In genomic region chr12:57717131-57717530, GRCh38 we compare ENCODE assay signal across 25 cellular contexts. TPM values are rescaled to one million over a fixed set of nuclear protein-coding genes. Genes with fewer than 3 reads are reported as not detected.
DNase-seq lines count a peak whose midpoint lies in the region; ATAC-seq, FAIRE-seq and TF ChIP-seq lines count a peak whose summit lies in the region.
"Had no signal": no experiment of that assay in that cellular context is flagged by ENCODE, and none has a peak within 500 bp of the region (broad histone marks: within the 10 kb centered on the region; RNA-seq: fewer than 3 reads in every experiment).

No MANE protein-coding gene starts in this region.

- no peaks in the 10 kb centered on the region for H3K4me1 Mint-ChIP-seq in activated CD4-positive, alpha-beta T cell treated with anti-CD3 and anti-CD28 coated beads, Interleukin-2, amount 10 ng/mL, durations not matched to agents 7 days and 5 days
- H3K4me1 Mint-ChIP-seq in activated CD4-positive, alpha-beta T cell treated with anti-CD3 and anti-CD28 coated beads, Interleukin-2, amount 10 ng/mL, durations not matched to agents 24 days and 14 days: no peaks in the 10 kb centered on the region
- H3K4me1 Mint-ChIP-seq in stimulated activated effector memory CD8-positive, alpha-beta T cell treated with anti-CD3 and anti-CD28 coated beads, Interleukin-12 subunit alpha, Interleukin-12 subunit beta, amount 100 ng/mL, for 72 hours: peaks cover 12% of the 10 kb centered on the region
- H3K4me1 Mint-ChIP-seq: CD14-positive monocyte had no signal

- H3K4me1 ChIP-seq in esophagus muscularis mucosa: no peaks in the 10 kb centered on the region
- H3K4me1 ChIP-seq: BE2C; BLaER1 treated with 17β-estradiol and CSF1 and Interleukin-3, amounts not matched to agents 10 nM and 100 nM had no signal

- H3K4me3 ChIP-seq in esophagus muscularis mucosa: no peak overlapping the region
- H3K4me3 ChIP-seq: BLaER1 treated with 17β-estradiol and CSF1 and Interleukin-3, amounts not matched to agents 10 nM and 100 nM; GM12878; GM23248 had no signal

- no peak overlapping the region for H3K4me3 Mint-ChIP-seq in activated CD4-positive, alpha-beta T cell treated with anti-CD3 and anti-CD28 coated beads, Interleukin-2, amount 10 ng/mL, durations not matched to agents 7 days and 5 days
- H3K4me3 Mint-ChIP-seq in activated CD4-positive, alpha-beta T cell treated with anti-CD3 and anti-CD28 coated beads, Interleukin-2, amount 10 ng/mL, durations not matched to agents 24 days and 14 days: no peak overlapping the region
- no peak overlapping the region for H3K4me3 Mint-ChIP-seq in stimulated activated effector memory CD8-positive, alpha-beta T cell treated with anti-CD3 and anti-CD28 coated beads, Interleukin-12 subunit alpha, Interleukin-12 subunit beta, amount 100 ng/mL, for 72 hours
- H3K4me3 Mint-ChIP-seq: CD14-positive monocyte; CD4-positive, alpha-beta T cell; CD8-positive, alpha-beta memory T cell had no signal

- H3K9me3 ChIP-seq in esophagus muscularis mucosa: no peaks in the 10 kb centered on the region
- H3K9me3 ChIP-seq: BE2C had no signal

- peaks cover 47% of the 10 kb centered on the region for H3K36me3 Mint-ChIP-seq in activated CD4-positive, alpha-beta T cell treated with anti-CD3 and anti-CD28 coated beads, Interleukin-2, amount 10 ng/mL, durations not matched to agents 7 days and 5 days (ENCODE audit: low read depth)
- H3K36me3 Mint-ChIP-seq in activated CD4-positive, alpha-beta T cell treated with anti-CD3 and anti-CD28 coated beads, Interleukin-2, amount 10 ng/mL, durations not matched to agents 24 days and 14 days (ENCODE audit: low read depth): peaks cover 47% of the 10 kb centered on the region
- peaks cover 91% of the 10 kb centered on the region for H3K36me3 Mint-ChIP-seq in stimulated activated effector memory CD8-positive, alpha-beta T cell treated with anti-CD3 and anti-CD28 coated beads, Interleukin-12 subunit alpha, Interleukin-12 subunit beta, amount 100 ng/mL, for 72 hours

- peak; percentile 4 for DNase-seq in activated CD4-positive, alpha-beta T cell treated with anti-CD3 and anti-CD28 coated beads, Interleukin-2, amount 10 ng/mL, durations not matched to agents 7 days and 5 days
- no peak for DNase-seq in activated CD4-positive, alpha-beta T cell treated with anti-CD3 and anti-CD28 coated beads, Interleukin-2, amount 10 ng/mL, durations not matched to agents 24 days and 14 days
- peak; percentile 1 for DNase-seq in Ammon's horn (ENCODE audit: low spot score)
- peak; percentile 42 for DNase-seq in esophagus muscularis mucosa (ENCODE audit: extremely low spot score)
- DNase-seq in stimulated activated effector memory CD8-positive, alpha-beta T cell treated with anti-CD3 and anti-CD28 coated beads, Interleukin-12 subunit alpha, Interleukin-12 subunit beta, amount 100 ng/mL, for 72 hours (ENCODE audit: low spot score in 2 of 2): no peak
- no peak for DNase-seq in GM12892 (ENCODE audit: insufficient read length)
- DNase-seq in NCI-H2171 treated with DMSO at 0.1 percent for 48 hours (lab: John Stamatoyannopoulos, UW): no peak
- DNase-seq in substantia nigra (lab: John Stamatoyannopoulos, UW): no peak
- DNase-seq: BE2C; CD4-positive, alpha-beta T cell; CD8-positive, alpha-beta memory T cell; DMS 273 treated with DMSO at 0.1 percent for 48 hours; DMS79; EL; GDM1; GM23248; H7; HCEC 1CT had no signal

- H3K9me3 Mint-ChIP-seq in activated CD4-positive, alpha-beta T cell treated with anti-CD3 and anti-CD28 coated beads, Interleukin-2, amount 10 ng/mL, durations not matched to agents 7 days and 5 days: no peaks in the 10 kb centered on the region
- no peaks in the 10 kb centered on the region for H3K9me3 Mint-ChIP-seq in activated CD4-positive, alpha-beta T cell treated with anti-CD3 and anti-CD28 coated beads, Interleukin-2, amount 10 ng/mL, durations not matched to agents 24 days and 14 days
- no peaks in the 10 kb centered on the region for H3K9me3 Mint-ChIP-seq in stimulated activated effector memory CD8-positive, alpha-beta T cell treated with anti-CD3 and anti-CD28 coated beads, Interleukin-12 subunit alpha, Interleukin-12 subunit beta, amount 100 ng/mL, for 72 hours
- H3K9me3 Mint-ChIP-seq: CD4-positive, alpha-beta T cell; CD8-positive, alpha-beta memory T cell had no signal

- no peak overlapping the region for H3K27ac ChIP-seq in esophagus muscularis mucosa (replicated peaks in 1 of 4)
- H3K27ac ChIP-seq in substantia nigra (ENCODE audit: low read depth, low read length, poor library complexity, severe bottlenecking): no peak overlapping the region
- H3K27ac ChIP-seq: 22Rv1; BLaER1 treated with 17β-estradiol and CSF1 and Interleukin-3, amounts not matched to agents 10 nM and 100 nM; GM23248 had no signal

- FAIRE-seq in GM12892 (lab: Jason Lieb, UNC): no peak
- FAIRE-seq: A204.1, D721Med, GM12878, H1 had no signal

- TF ChIP-seq POLR2A in esophagus muscularis mucosa (IDR thresholded peaks at IDR 0.05; ENCODE audit: low read depth) (no peak), GM12892 (IDR thresholded peaks at IDR 0.05; ENCODE audit: low read depth, low read length) (no peak)

- intact Hi-C loops in activated CD4-positive, alpha-beta T cell treated with anti-CD3 and anti-CD28 coated beads, Interleukin-2, amount 10 ng/mL, durations not matched to agents 24 days and 14 days (cut with micrococcal nuclease): no loop called here
- intact Hi-C loops in esophagus muscularis mucosa (cut with DNase I): no loop called here

- CTCF ChIA-PET in activated CD4-positive, alpha-beta T cell treated with anti-CD3 and anti-CD28 coated beads, Interleukin-2, amount 10 ng/mL, durations not matched to agents 7 days and 5 days (lab: Charles Lee): interaction anchor here (0.6 to 1.0 kb wide), 2 partner anchors 84 to 477 kb away, joined by 4 read pairs; partner anchors contain the start of gene B4GALNT1

- TF ChIP-seq EP300 in esophagus muscularis mucosa (IDR thresholded peaks at IDR 0.05): no peak

- H3K27ac Mint-ChIP-seq in activated CD4-positive, alpha-beta T cell treated with anti-CD3 and anti-CD28 coated beads, Interleukin-2, amount 10 ng/mL, durations not matched to agents 7 days and 5 days: no peak overlapping the region
- no peak overlapping the region for H3K27ac Mint-ChIP-seq in activated CD4-positive, alpha-beta T cell treated with anti-CD3 and anti-CD28 coated beads, Interleukin-2, amount 10 ng/mL, durations not matched to agents 24 days and 14 days
- peak overlapping the region; percentile 72 for H3K27ac Mint-ChIP-seq in stimulated activated effector memory CD8-positive, alpha-beta T cell treated with anti-CD3 and anti-CD28 coated beads, Interleukin-12 subunit alpha, Interleukin-12 subunit beta, amount 100 ng/mL, for 72 hours
- H3K27ac Mint-ChIP-seq: CD14-positive monocyte; CD4-positive, alpha-beta T cell had no signal

- 100% methylated on average over 5 of the region's 5 CpGs for WGBS in esophagus muscularis mucosa

- TF ChIP-seq CTCF in esophagus muscularis mucosa (IDR thresholded peaks at IDR 0.05): no peak

- H3K27me3 Mint-ChIP-seq in activated CD4-positive, alpha-beta T cell treated with anti-CD3 and anti-CD28 coated beads, Interleukin-2, amount 10 ng/mL, durations not matched to agents 7 days and 5 days: no peaks in the 10 kb centered on the region
- H3K27me3 Mint-ChIP-seq in activated CD4-positive, alpha-beta T cell treated with anti-CD3 and anti-CD28 coated beads, Interleukin-2, amount 10 ng/mL, durations not matched to agents 24 days and 14 days: no peaks in the 10 kb centered on the region
- H3K27me3 Mint-ChIP-seq: CD4-positive, alpha-beta T cell; CD8-positive, alpha-beta memory T cell had no signal

- H3K27me3 ChIP-seq in esophagus muscularis mucosa: no peaks in the 10 kb centered on the region
- H3K27me3 ChIP-seq: BE2C; BLaER1 treated with 17β-estradiol and CSF1 and Interleukin-3, amounts not matched to agents 10 nM and 100 nM had no signal

- ATAC-seq in stimulated activated effector memory CD8-positive, alpha-beta T cell treated with anti-CD3 and anti-CD28 coated beads, Interleukin-12 subunit alpha, Interleukin-12 subunit beta, amount 100 ng/mL, for 72 hours: no peak
- ATAC-seq: GM12878 had no signal

- POLR2A ChIA-PET in activated CD4-positive, alpha-beta T cell treated with anti-CD3 and anti-CD28 coated beads, Interleukin-2, amount 10 ng/mL, durations not matched to agents 7 days and 5 days (lab: Charles Lee): interaction anchor here (0.5 kb wide), 1 partner anchor 238 kb away, joined by 3 read pairs; no protein-coding TSS in a partner anchor

- peaks cover 51 to 94% (median 82%) of the 10 kb centered on the region in 4 donors for H3K36me3 ChIP-seq in esophagus muscularis mucosa

RNA-seq across cellular contexts. Expression of gene AGAP2, which starts 21.4 kb away (rescaled TPM):
- total RNA-seq in activated CD4-positive, alpha-beta T cell treated with anti-CD3 and anti-CD28 coated beads, Interleukin-2, amount 10 ng/mL, durations not matched to agents 7 days and 5 days: 10 to 100 TPM; 72.6 to 73.3 TPM
- total RNA-seq in activated CD4-positive, alpha-beta T cell treated with anti-CD3 and anti-CD28 coated beads, Interleukin-2, amount 10 ng/mL, durations not matched to agents 24 days and 14 days: 27.1 and 28.2 TPM in 2 replicates
- 10 to 100 TPM in 1 of 4 donors, 1 to 10 TPM in 3; 2.5 to 11.2 (median 3.6) TPM for total RNA-seq in esophagus muscularis mucosa
- polyA plus RNA-seq in GM12892 (2012; ENCODE audit: missing spikeins): 4.7 TPM
- total RNA-seq: GM23248 had no signal
- polyA plus RNA-seq: GM23248 had no signal

RNA-seq across cellular contexts. Expression of gene OS9, which starts 23.2 kb away (rescaled TPM):
- total RNA-seq in activated CD4-positive, alpha-beta T cell treated with anti-CD3 and anti-CD28 coated beads, Interleukin-2, amount 10 ng/mL, durations not matched to agents 7 days and 5 days: 100 to 1,000 TPM; 138 to 142 TPM
- 84.3 and 92.6 TPM in 2 replicates for total RNA-seq in activated CD4-positive, alpha-beta T cell treated with anti-CD3 and anti-CD28 coated beads, Interleukin-2, amount 10 ng/mL, durations not matched to agents 24 days and 14 days
- 100 to 1,000 TPM; 139 to 223 (median 148) TPM for total RNA-seq in esophagus muscularis mucosa
- 67.8 TPM for polyA plus RNA-seq in GM12892 (2012; ENCODE audit: missing spikeins)

RNA-seq across cellular contexts. Expression of gene TSPAN31, which starts 27.7 kb away (rescaled TPM):
- 10 to 100 TPM; 18.6 to 22.3 TPM for total RNA-seq in activated CD4-positive, alpha-beta T cell treated with anti-CD3 and anti-CD28 coated beads, Interleukin-2, amount 10 ng/mL, durations not matched to agents 7 days and 5 days
- 19.2 and 19.4 TPM in 2 replicates for total RNA-seq in activated CD4-positive, alpha-beta T cell treated with anti-CD3 and anti-CD28 coated beads, Interleukin-2, amount 10 ng/mL, durations not matched to agents 24 days and 14 days
- 10 to 100 TPM; 34.3 to 45.1 (median 42.1) TPM for total RNA-seq in esophagus muscularis mucosa
- 30.4 TPM for polyA plus RNA-seq in GM12892 (2012; ENCODE audit: missing spikeins)

RNA-seq across cellular contexts. Expression of gene CDK4, which starts 35.0 kb away (rescaled TPM):
- 100 to 1,000 TPM in 1 of 2 experiments, 10 to 100 TPM in 1; 84.4 to 104 TPM for total RNA-seq in activated CD4-positive, alpha-beta T cell treated with anti-CD3 and anti-CD28 coated beads, Interleukin-2, amount 10 ng/mL, durations not matched to agents 7 days and 5 days
- total RNA-seq in activated CD4-positive, alpha-beta T cell treated with anti-CD3 and anti-CD28 coated beads, Interleukin-2, amount 10 ng/mL, durations not matched to agents 24 days and 14 days: 240 and 248 TPM in 2 replicates
- 10 to 100 TPM; 43.6 to 85.7 (median 71.3) TPM for total RNA-seq in esophagus muscularis mucosa
- 137 TPM for polyA plus RNA-seq in GM12892 (2012; ENCODE audit: missing spikeins)

RNA-seq across cellular contexts. Expression of gene MARCHF9, which starts 37.8 kb away (rescaled TPM):
- 10 to 100 TPM; 23.7 to 27.2 TPM for total RNA-seq in activated CD4-positive, alpha-beta T cell treated with anti-CD3 and anti-CD28 coated beads, Interleukin-2, amount 10 ng/mL, durations not matched to agents 7 days and 5 days
- 21.6 and 22.7 TPM in 2 replicates for total RNA-seq in activated CD4-positive, alpha-beta T cell treated with anti-CD3 and anti-CD28 coated beads, Interleukin-2, amount 10 ng/mL, durations not matched to agents 24 days and 14 days
- 10 to 100 TPM in 2 of 4 donors, 1 to 10 TPM in 2; 5.6 to 16.9 (median 10.7) TPM for total RNA-seq in esophagus muscularis mucosa
- polyA plus RNA-seq in GM12892 (2012; ENCODE audit: missing spikeins): 11.8 TPM

Comparison
In these comparisons a context has a peak if more than half of its experiments do, and no peak if none do; other contexts are left out.
1. DNase-seq: peak in activated CD4-positive, alpha-beta T cell treated with anti-CD3 and anti-CD28 coated beads, Interleukin-2, amount 10 ng/mL, durations not matched to agents 7 days and 5 days (single experiment), Ammon's horn (single experiment) and esophagus muscularis mucosa (single experiment); none in activated CD4-positive, alpha-beta T cell treated with anti-CD3 and anti-CD28 coated beads, Interleukin-2, amount 10 ng/mL, durations not matched to agents 24 days and 14 days (single experiment), stimulated activated effector memory CD8-positive, alpha-beta T cell treated with anti-CD3 and anti-CD28 coated beads, Interleukin-12 subunit alpha, Interleukin-12 subunit beta, amount 100 ng/mL, for 72 hours (0 of 2), GM12892 (single experiment), NCI-H2171 treated with DMSO at 0.1 percent for 48 hours (single experiment) and substantia nigra (0 of 49).